ENCODE assay signal across 18 cellular contexts in the genomic region with DNA sequence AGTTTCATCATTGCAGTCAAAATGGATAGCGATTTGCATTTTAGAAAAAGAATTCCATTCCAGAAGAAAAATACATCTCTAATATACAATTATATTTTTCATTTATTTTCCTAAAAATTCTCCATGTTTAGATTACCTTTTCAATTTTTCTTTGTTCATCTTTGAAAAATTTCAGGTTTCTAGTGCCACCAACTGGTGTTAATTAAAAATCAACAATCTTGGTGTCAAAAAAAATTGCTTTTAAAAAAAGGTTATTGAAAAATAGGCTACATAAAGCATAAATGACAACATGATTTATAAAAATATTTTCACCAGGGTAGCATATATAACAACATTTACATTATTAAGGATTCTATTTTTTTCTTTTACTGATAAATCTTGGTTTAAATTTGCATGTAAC. TPM values are rescaled to one million over a fixed set of nuclear protein-coding genes. Genes with fewer than 3 reads are reported as not detected.
DNase-seq lines count a peak whose midpoint lies in the region; ATAC-seq, FAIRE-seq and TF ChIP-seq lines count a peak whose summit lies in the region.
"Had no signal": no experiment of that assay in that cellular context is flagged by ENCODE, and none has a peak within 500 bp of the region (broad histone marks: within the 10 kb centered on the region; RNA-seq: fewer than 3 reads in every experiment).

No MANE protein-coding gene starts in this region.

- no TSS peak for BruUV-seq in PC-9 (replicated peaks; lab: Mats Ljungman, UMichigan)

- no peaks in the 10 kb centered on the region for H3K4me1 ChIP-seq in PC-9 (replicated peaks; ENCODE audit: insufficient read depth)
- no peaks in the 10 kb centered on the region for H3K4me1 ChIP-seq in foreskin keratinocyte
- no peaks in the 10 kb centered on the region for H3K4me1 ChIP-seq in small intestine (ENCODE audit: control insufficient read depth in 2 of 2, insufficient read depth in 1 of 2, low read depth in 1 of 2, low read length in 1 of 2)
- H3K4me1 ChIP-seq: BE2C had no signal

- H3K27ac ChIP-seq in PC-9, result no peak overlapping the region
- no peak overlapping the region for H3K27ac ChIP-seq in foreskin keratinocyte
- no peak overlapping the region for H3K27ac ChIP-seq in small intestine (ENCODE audit: low read depth in 1 of 2, low read length in 1 of 2)

- H3F3A ChIP-seq in PC-9 (ENCODE audit: insufficient read depth, low read depth), result no peaks in the 10 kb centered on the region

- no peaks in the 10 kb centered on the region for H4K20me1 ChIP-seq in PC-9 (ENCODE audit: insufficient read depth)

- H3K9me3 ChIP-seq in PC-9 (ENCODE audit: insufficient read depth, low read depth) (no peaks in the 10 kb centered on the region), small intestine (ENCODE audit: control insufficient read depth, low read depth) (no peaks in the 10 kb centered on the region)
- H3K9me3 ChIP-seq: BE2C had no signal

- POLR2A ChIA-PET in PC-9 (lab: Charles Lee; ENCODE audit: unreplicated experiment), result no interaction called here

- H3K4me2 ChIP-seq in PC-9, result no peak overlapping the region

- TF ChIP-seq CTCF in PC-9 (conservative IDR thresholded peaks at IDR 0.05), result 0 out of 2 replicates have a peak, but pooled peaks have one; percentile 31
- peak; percentile 32 for TF ChIP-seq CTCF in foreskin keratinocyte (conservative IDR thresholded peaks at IDR 0.05)

- intact Hi-C loops in PC-9 (cut with micrococcal nuclease; ENCODE audit: unreplicated experiment), result no loop called here

- DNase-seq in PC-9 (no peak), foreskin keratinocyte (no peak), small intestine (no peak), nucleus accumbens (lab: John Stamatoyannopoulos, UW) (no peak), COLO668 (lab: John Stamatoyannopoulos, UW; ENCODE audit: unreplicated experiment) (no peak)
- no peak for DNase-seq in effector CD4-positive, alpha-beta T cell
- DNase-seq: BE2C; CD8-positive, alpha-beta memory T cell; HFFc6; NCI-H1092; NCI-H345; NCI-H526 treated with DMSO at 0.1 percent for 48 hours; SHP77 treated with DMSO at 0.1 percent for 48 hours had no signal

- FAIRE-seq in G401.6 (lab: Jason Lieb, UNC) (peak; percentile 95), small intestine (lab: Jason Lieb, UNC) (peak; percentile 71)
- FAIRE-seq: H1, HTR-8/SVneo had no signal

- no peaks in the 10 kb centered on the region for H3K9me2 ChIP-seq in PC-9 (ENCODE audit: insufficient read depth)

- CTCF ChIA-PET in PC-9 (lab: Charles Lee), result no interaction called here

- H3K27me3 ChIP-seq in PC-9 (ENCODE audit: insufficient read depth, low read depth) (no peaks in the 10 kb centered on the region), foreskin keratinocyte (peaks cover 5% of the 10 kb centered on the region), small intestine (ENCODE audit: control insufficient read depth in 2 of 2, insufficient read depth in 2 of 2, low read length in 2 of 2) (no peaks in the 10 kb centered on the region)
- H3K27me3 ChIP-seq: BE2C had no signal

- H3K4me3 ChIP-seq in PC-9 (no peak overlapping the region), small intestine (ENCODE audit: low read depth in 1 of 2, low read length in 2 of 2) (no peak overlapping the region)

- no peaks in the 10 kb centered on the region for H3K79me2 ChIP-seq in PC-9 (ENCODE audit: low read depth)

- H3K36me3 ChIP-seq in PC-9 (ENCODE audit: low read depth), result no peaks in the 10 kb centered on the region
- H3K36me3 ChIP-seq in small intestine (ENCODE audit: control insufficient read depth in 2 of 2, insufficient read depth in 2 of 2, low read length in 2 of 2), result peaks cover 2 to 9% of the 10 kb centered on the region in 2 donors
- H3K36me3 ChIP-seq: BE2C had no signal

- H2AFZ ChIP-seq in PC-9, result no peak overlapping the region

- ATAC-seq in foreskin keratinocyte, result no peak

- 94 to 100% (median 95%) methylated on average over 1 of the region's 1 CpG for WGBS in small intestine, 3 donors

RNA-seq across cellular contexts. Expression of a gene that starts 53.0 kb away (rescaled TPM):
- total RNA-seq in PC-9 (2021), result 14.3 and 15.6 TPM in 2 replicates
- 13.9 and 14.6 TPM in 2 replicates for total RNA-seq in foreskin keratinocyte
- polyA plus RNA-seq in foreskin keratinocyte, result 2.0 and 2.1 TPM in 2 replicates
- polyA plus RNA-seq in small intestine, result 10 to 100 TPM in 2 of 3 donors, 1 to 10 TPM in 1; 7.2 to 13.0 (median 11.1) TPM

RNA-seq across cellular contexts. Expression of a gene that starts 58.1 kb away (rescaled TPM):
- total RNA-seq in PC-9 (2021), result not detected in 2 replicates
- total RNA-seq in foreskin keratinocyte, result 0.11 TPM in 1 of 2 replicates, not detected in the other
- polyA plus RNA-seq in foreskin keratinocyte, result 0.03 TPM in 1 of 2 replicates, not detected in the other
- polyA plus RNA-seq in small intestine, result under 1 TPM in 1 of 3 donors, not detected in 2; 0.10 TPM
- total RNA-seq: HFFc6, M059J had no signal
- polyA plus RNA-seq: AG04450 had no signal
